3 cellular contexts compared by ENCODE assay signal in genomic region chr13:28624707-28625432, GRCh38.
TF ChIP-seq lines count a peak whose summit lies in the region.

No MANE protein-coding gene starts in this region.

TF ChIP-seq in IMR-90, 13 proteins besides CTCF, POLR2A, EP300 and RAD21:
- TF ChIP-seq MAFK (IDR thresholded peaks at IDR 0.05; ENCODE audit: low read depth, low read length) (no peak), CHD1 (IDR thresholded peaks at IDR 0.05; ENCODE audit: low read depth, low read length) (no peak), MAZ (IDR thresholded peaks at IDR 0.05; ENCODE audit: borderline replicate concordance, low read depth, low read length) (no peak), RFX5 (IDR thresholded peaks at IDR 0.05; ENCODE audit: low read depth, low read length) (no peak), FOS (IDR thresholded peaks at IDR 0.05; ENCODE audit: low read depth, low read length) (no peak), ELK1 (IDR thresholded peaks at IDR 0.05; ENCODE audit: borderline replicate concordance, low read depth, low read length) (no peak), MXI1 (IDR thresholded peaks at IDR 0.05; ENCODE audit: borderline replicate concordance, low read depth, low read length) (no peak)

TF ChIP-seq in H1, 55 proteins besides CTCF, POLR2A, EP300 and RAD21:
- TF ChIP-seq POU5F1 (IDR thresholded peaks at IDR 0.05; ENCODE audit: low read depth, low read length) = no peak

TF ChIP-seq in SK-N-SH, 30 proteins besides CTCF, POLR2A, EP300 and RAD21:
- TF ChIP-seq USF1 (IDR thresholded peaks at IDR 0.05; ENCODE audit: borderline replicate concordance, low read depth) (no peak), SIN3A (IDR thresholded peaks at IDR 0.05; ENCODE audit: borderline replicate concordance, low read depth, low read length) (no peak), TAF1 (IDR thresholded peaks at IDR 0.05; ENCODE audit: borderline replicate concordance, low read depth, low read length) (no peak), YY1 (IDR thresholded peaks at IDR 0.05; ENCODE audit: low read depth) (no peak), FOXM1 (IDR thresholded peaks at IDR 0.05; ENCODE audit: low read depth) (no peak), RCOR1 (IDR thresholded peaks at IDR 0.05; ENCODE audit: low read length) (no peak), MAX (IDR thresholded peaks at IDR 0.05; ENCODE audit: low read depth) (no peak), ELF1 (IDR thresholded peaks at IDR 0.05) (no peak), RFX5 (IDR thresholded peaks at IDR 0.05; ENCODE audit: low read length) (no peak), USF2 (IDR thresholded peaks at IDR 0.05; ENCODE audit: borderline replicate concordance, low read depth, low read length) (no peak), NFIC (IDR thresholded peaks at IDR 0.05; ENCODE audit: borderline replicate concordance) (no peak), REST (IDR thresholded peaks at IDR 0.05; ENCODE audit: low read depth, low read length) (no peak), CHD2 (IDR thresholded peaks at IDR 0.05; ENCODE audit: low read length, partially characterized antibody) (no peak), GATA2 (CRISPR knock-in tag; IDR thresholded peaks at IDR 0.05) (no peak), FOSL2 (IDR thresholded peaks at IDR 0.05; ENCODE audit: borderline replicate concordance, low read depth) (no peak)
